Comparison of ENCODE assay signal across 8 cellular contexts in the genomic region with DNA sequence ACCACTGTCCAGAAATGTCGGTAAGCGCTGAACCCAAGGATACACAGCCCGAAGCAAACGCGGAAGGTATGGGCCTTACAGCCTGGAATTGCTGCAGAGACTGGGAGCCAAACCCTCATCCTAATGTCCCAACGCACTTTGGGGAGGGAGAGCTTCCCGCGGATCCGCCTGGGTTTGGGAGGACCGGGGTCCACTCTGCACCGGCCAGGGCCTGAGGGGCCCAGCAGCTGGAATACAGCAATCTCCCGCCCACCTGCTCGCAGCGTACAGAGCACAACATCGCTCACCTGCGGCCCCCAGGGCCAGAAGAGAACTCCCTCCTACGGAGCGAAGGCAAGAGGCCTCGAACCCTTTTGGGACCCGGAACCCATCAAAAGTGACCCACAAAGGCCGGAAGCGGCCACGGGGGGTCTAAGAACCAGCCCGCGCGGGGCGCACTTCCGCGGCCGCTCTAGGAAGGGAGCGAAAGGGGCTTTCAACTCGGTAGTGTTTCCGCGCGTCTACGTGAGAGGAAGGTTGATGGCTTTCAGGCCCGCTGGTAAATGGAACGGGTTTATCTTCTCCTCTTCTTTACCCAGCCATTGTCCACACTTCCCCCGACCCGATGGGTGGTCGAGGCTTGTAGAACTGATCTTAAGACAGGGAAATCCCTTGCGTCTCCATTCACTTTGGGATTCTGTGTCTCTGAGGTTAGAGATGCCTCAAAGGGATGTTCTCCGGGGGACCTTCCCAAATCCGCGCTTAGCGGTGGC. TPM values are rescaled to one million over a fixed set of nuclear protein-coding genes. Genes with fewer than 3 reads are reported as not detected.
DNase-seq lines count a peak whose midpoint lies in the region; ATAC-seq, FAIRE-seq and TF ChIP-seq lines count a peak whose summit lies in the region.

A gene (minus strand): TSS at position 378 of the 752 bp plus-strand sequence. CDS start 1,342 bp downstream, outside the sequence.

- H3K27ac Mint-ChIP-seq in neural progenitor cell = peak within 1 kb of the TSS; percentile 93

- TF ChIP-seq CTCF in neural progenitor cell (IDR thresholded peaks at IDR 0.05) (peak; percentile 78), stomach (IDR thresholded peaks at IDR 0.05) (peak in 3 of 7 experiments; percentile 34 to 46 (median 35))

- H3F3A ChIP-seq in neural progenitor cell (ENCODE audit: low read depth) = peaks cover 10% of the 10 kb centered on the region

- no peaks in the 10 kb centered on the region for H3K9me3 Mint-ChIP-seq in neural progenitor cell

- H3K27me3 ChIP-seq in neural progenitor cell = peaks cover 40% of the 10 kb centered on the region
- peaks cover 0 to 3% (median 0%) of the 10 kb centered on the region in 3 donors for H3K27me3 ChIP-seq in stomach

- peak within 1 kb of the TSS; percentile 82 for H3K4me3 ChIP-seq in neural progenitor cell
- H3K4me3 ChIP-seq in stomach = peak within 1 kb of the TSS; percentile 74 to 94 (median 82)

- WGBS in stomach, 5 donors = 0 to 4% (median 1%) methylated on average over 24 to 46 of the region's 46 CpGs

- H3K27ac ChIP-seq in neural progenitor cell (peak within 1 kb of the TSS; percentile 32), stomach (peak within 1 kb of the TSS; percentile 1 to 72 (median 69))

- no peak for TF ChIP-seq POLR2A in stomach (IDR thresholded peaks at IDR 0.05)

- peak; percentile 80 for ATAC-seq in GM21367 (IDR thresholded peaks at IDR 0.05; ENCODE audit: unreplicated experiment)

- DNase-seq in Caki2 (ENCODE audit: low read depth) (peak; percentile 86), HUDEP-2 (lab: John Stamatoyannopoulos, UW; ENCODE audit: unreplicated experiment in 76 of 76) (peak in 75 of 76 experiments; percentile 58 to 94 (median 87)), RCC 7860 (ENCODE audit: low spot score) (peak; percentile 44), activated gamma-delta T cell (lab: John Stamatoyannopoulos, UW) (peak; percentile 63), foreskin melanocyte (peak; percentile 86), neural progenitor cell (ENCODE audit: low spot score) (peak; percentile 90), stomach (peak; percentile 78)

- peaks cover 51% of the 10 kb centered on the region for H3K79me2 ChIP-seq in neural progenitor cell (ENCODE audit: low read depth)

- peak within 1 kb of the TSS; percentile 93 for H3K4me3 Mint-ChIP-seq in neural progenitor cell

- H3K9me3 ChIP-seq in neural progenitor cell (ENCODE audit: low read depth) (no peaks in the 10 kb centered on the region), stomach (no peaks in the 10 kb centered on the region)

- peaks cover 31% of the 10 kb centered on the region for H3K4me1 Mint-ChIP-seq in neural progenitor cell

- H3K36me3 ChIP-seq in neural progenitor cell = peaks cover under 1% of the 10 kb centered on the region
- peaks cover 0 to 34% (median 21%) of the 10 kb centered on the region in 4 donors for H3K36me3 ChIP-seq in stomach

- H3K4me1 ChIP-seq in neural progenitor cell (peaks cover 27% of the 10 kb centered on the region), stomach (peaks cover 5 to 44% (median 23%) of the 10 kb centered on the region in 4 donors)

- peaks cover 37% of the 10 kb centered on the region for H4K20me1 ChIP-seq in neural progenitor cell (ENCODE audit: low read depth)

- peak within 1 kb of the TSS; percentile 81 for H2AFZ ChIP-seq in neural progenitor cell (replicated peaks)

- peak within 1 kb of the TSS; percentile 45 for H3K9ac ChIP-seq in neural progenitor cell

- no peak for FAIRE-seq in RCC 7860 (lab: Jason Lieb, UNC)

- no peak for TF ChIP-seq EP300 in stomach (IDR thresholded peaks at IDR 0.05)

- in situ Hi-C loops in Caki2 (cut with HindIII; ENCODE audit: low pct_unique_long_range_greater_than_20kb, low sequenced_read_pairs) = no loop called here

- H3K36me3 Mint-ChIP-seq in neural progenitor cell = peaks cover 28% of the 10 kb centered on the region

- peaks cover 4% of the 10 kb centered on the region for H3K27me3 Mint-ChIP-seq in neural progenitor cell (ENCODE audit: insufficient read depth, low read depth)

- intact Hi-C loops in stomach (cut with DNase I; ENCODE audit: low total_unique reads) = no loop called here

- peak within 1 kb of the TSS; percentile 82 for H3K4me2 ChIP-seq in neural progenitor cell

RNA-seq across cellular contexts. Expression of the gene that starts here (rescaled TPM):
- total RNA-seq in Caki2 (2014; rRNA removed; shearing (Covaris generic); ENCODE audit: low replicate concordance) = 6.9 and 7.3 TPM in 2 replicates
- total RNA-seq in neural progenitor cell (ENCODE audit: low replicate concordance) = 15.1 and 20.7 TPM in 2 replicates
- total RNA-seq in stomach = 10 to 100 TPM in 1 of 5 donors, 1 to 10 TPM in 4; 1.4 to 10.5 (median 7.1) TPM
- 1 to 10 TPM; 1.1 to 1.8 (median 1.7) TPM for polyA plus RNA-seq in stomach

Comparison
In these comparisons a context has a peak if more than half of its experiments do, and no peak if none do; other contexts are left out.
1. Peak in every context shown above with its lines: DNase-seq, ATAC-seq, H3K4me3 ChIP-seq and H3K27ac ChIP-seq.